Comparison of ENCODE assay signal across 8 cellular contexts in genomic region chr1:17075470-17076255, GRCh38. TPM values are rescaled to one million over a fixed set of nuclear protein-coding genes. Genes with fewer than 3 reads are reported as not detected.
DNase-seq lines count a peak whose midpoint lies in the region; ATAC-seq, FAIRE-seq and TF ChIP-seq lines count a peak whose summit lies in the region.

No MANE protein-coding gene starts in this region.

- no peak for TF ChIP-seq EP300 in stomach (IDR thresholded peaks at IDR 0.05)

- no peak overlapping the region for H3K27ac ChIP-seq in stomach

- H3K4me3 ChIP-seq in AG10803 (ENCODE audit: low read length) (no peak overlapping the region), stomach (no peak overlapping the region)

- peak; percentile 61; the same call in 2 of the 3 replicates for ATAC-seq in SK-N-SH treated with all-trans-retinoic acid at 6 μM for 48 hours
- ATAC-seq in GM18867 (IDR thresholded peaks at IDR 0.05; ENCODE audit: unreplicated experiment): no peak
- ATAC-seq in HG02840 (IDR thresholded peaks at IDR 0.05; ENCODE audit: low FRiP score, unreplicated experiment): no peak
- ATAC-seq in GM19351 (IDR thresholded peaks at IDR 0.05; ENCODE audit: unreplicated experiment): no peak

- intact Hi-C loops in stomach (cut with DNase I; ENCODE audit: low total_unique reads): no loop called here

- no peaks in the 10 kb centered on the region for H3K27me3 ChIP-seq in stomach

- DNase-seq in AG10803 (ENCODE audit: low read depth) (no peak), GM18507 (ENCODE audit: extremely low spot score, insufficient read length, low read depth) (peak; percentile 52), hepatic stellate cell (ENCODE audit: low spot score) (peak; percentile 32), stomach (no peak)

- H3K36me3 ChIP-seq in stomach: no peaks in the 10 kb centered on the region

- TF ChIP-seq CTCF in AG10803 (conservative IDR thresholded peaks at IDR 0.05; ENCODE audit: low read length) (peak; percentile 43), stomach (IDR thresholded peaks at IDR 0.05) (no peak)

- TF ChIP-seq POLR2A in stomach (IDR thresholded peaks at IDR 0.05): no peak

- WGBS in stomach, 5 donors: 69 to 82% (median 79%) methylated on average over 16 to 17 of the region's 17 CpGs

- FAIRE-seq in GM18507 (lab: Jason Lieb, UNC): peak; percentile 87

- H3K9me3 ChIP-seq in stomach: no peaks in the 10 kb centered on the region

- H3K4me1 ChIP-seq in stomach: no peaks in the 10 kb centered on the region

TF ChIP-seq in SK-N-SH treated with all-trans-retinoic acid at 6 μM for 48 hours, 23 proteins besides CTCF, POLR2A, EP300 and RAD21:
- TF ChIP-seq ZNF8 (CRISPR knock-in tag; IDR thresholded peaks at IDR 0.05) (no peak), ZFP30 (CRISPR knock-in tag; IDR thresholded peaks at IDR 0.05) (no peak), RARB (CRISPR knock-in tag; IDR thresholded peaks at IDR 0.05) (no peak), CREB5 (CRISPR knock-in tag; IDR thresholded peaks at IDR 0.05; ENCODE audit: low read depth) (no peak), PATZ1 (CRISPR knock-in tag; IDR thresholded peaks at IDR 0.05; ENCODE audit: borderline replicate concordance) (no peak), OSR1 (CRISPR knock-in tag; IDR thresholded peaks at IDR 0.05) (no peak), TOX (CRISPR knock-in tag; IDR thresholded peaks at IDR 0.05; ENCODE audit: borderline replicate concordance) (no peak), PPARA (CRISPR knock-in tag; IDR thresholded peaks at IDR 0.05; ENCODE audit: borderline replicate concordance) (no peak), ZC3H10 (CRISPR knock-in tag; IDR thresholded peaks at IDR 0.05) (no peak), ZFP3 (CRISPR knock-in tag; IDR thresholded peaks at IDR 0.05) (no peak), CSDC2 (CRISPR knock-in tag; IDR thresholded peaks at IDR 0.05) (no peak), SNAI2 (CRISPR knock-in tag; IDR thresholded peaks at IDR 0.05) (no peak), GLIS3 (CRISPR knock-in tag; IDR thresholded peaks at IDR 0.05) (no peak)
- TF ChIP-seq, protein P1, sequence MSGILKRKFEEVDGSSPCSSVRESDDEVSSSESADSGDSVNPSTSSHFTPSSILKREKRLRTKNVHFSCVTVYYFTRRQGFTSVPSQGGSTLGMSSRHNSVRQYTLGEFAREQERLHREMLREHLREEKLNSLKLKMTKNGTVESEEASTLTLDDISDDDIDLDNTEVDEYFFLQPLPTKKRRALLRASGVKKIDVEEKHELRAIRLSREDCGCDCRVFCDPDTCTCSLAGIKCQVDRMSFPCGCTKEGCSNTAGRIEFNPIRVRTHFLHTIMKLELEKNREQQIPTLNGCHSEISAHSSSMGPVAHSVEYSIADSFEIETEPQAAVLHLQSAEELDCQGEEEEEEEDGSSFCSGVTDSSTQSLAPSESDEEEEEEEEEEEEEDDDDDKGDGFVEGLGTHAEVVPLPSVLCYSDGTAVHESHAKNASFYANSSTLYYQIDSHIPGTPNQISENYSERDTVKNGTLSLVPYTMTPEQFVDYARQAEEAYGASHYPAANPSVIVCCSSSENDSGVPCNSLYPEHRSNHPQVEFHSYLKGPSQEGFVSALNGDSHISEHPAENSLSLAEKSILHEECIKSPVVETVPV (CRISPR knock-in tag; IDR thresholded peaks at IDR 0.05): no peak
- TF ChIP-seq, protein P2, sequence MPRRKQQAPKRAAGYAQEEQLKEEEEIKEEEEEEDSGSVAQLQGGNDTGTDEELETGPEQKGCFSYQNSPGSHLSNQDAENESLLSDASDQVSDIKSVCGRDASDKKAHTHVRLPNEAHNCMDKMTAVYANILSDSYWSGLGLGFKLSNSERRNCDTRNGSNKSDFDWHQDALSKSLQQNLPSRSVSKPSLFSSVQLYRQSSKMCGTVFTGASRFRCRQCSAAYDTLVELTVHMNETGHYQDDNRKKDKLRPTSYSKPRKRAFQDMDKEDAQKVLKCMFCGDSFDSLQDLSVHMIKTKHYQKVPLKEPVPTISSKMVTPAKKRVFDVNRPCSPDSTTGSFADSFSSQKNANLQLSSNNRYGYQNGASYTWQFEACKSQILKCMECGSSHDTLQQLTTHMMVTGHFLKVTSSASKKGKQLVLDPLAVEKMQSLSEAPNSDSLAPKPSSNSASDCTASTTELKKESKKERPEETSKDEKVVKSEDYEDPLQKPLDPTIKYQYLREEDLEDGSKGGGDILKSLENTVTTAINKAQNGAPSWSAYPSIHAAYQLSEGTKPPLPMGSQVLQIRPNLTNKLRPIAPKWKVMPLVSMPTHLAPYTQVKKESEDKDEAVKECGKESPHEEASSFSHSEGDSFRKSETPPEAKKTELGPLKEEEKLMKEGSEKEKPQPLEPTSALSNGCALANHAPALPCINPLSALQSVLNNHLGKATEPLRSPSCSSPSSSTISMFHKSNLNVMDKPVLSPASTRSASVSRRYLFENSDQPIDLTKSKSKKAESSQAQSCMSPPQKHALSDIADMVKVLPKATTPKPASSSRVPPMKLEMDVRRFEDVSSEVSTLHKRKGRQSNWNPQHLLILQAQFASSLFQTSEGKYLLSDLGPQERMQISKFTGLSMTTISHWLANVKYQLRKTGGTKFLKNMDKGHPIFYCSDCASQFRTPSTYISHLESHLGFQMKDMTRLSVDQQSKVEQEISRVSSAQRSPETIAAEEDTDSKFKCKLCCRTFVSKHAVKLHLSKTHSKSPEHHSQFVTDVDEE (CRISPR knock-in tag; IDR thresholded peaks at IDR 0.05): no peak
TF ChIP-seq in SK-N-SH treated with all-trans-retinoic acid at 6 μM for 48 hours: peak in this region for 0.

RNA-seq across cellular contexts. Expression of gene SDHB, which starts 21.8 kb away (rescaled TPM):
- total RNA-seq in stomach: 100 to 1,000 TPM in 3 of 5 donors, 10 to 100 TPM in 2; 42.6 to 246 (median 117) TPM
- polyA plus RNA-seq in stomach: 100 to 1,000 TPM in 2 of 3 donors, 10 to 100 TPM in 1; 91.6 to 151 (median 125) TPM

RNA-seq across cellular contexts. Expression of gene PADI2, which starts 43.6 kb away (rescaled TPM):
- total RNA-seq in stomach: 10 to 100 TPM in 1 of 5 donors, 1 to 10 TPM in 3, not detected in 1; 1.3 to 86.0 (median 3.9) TPM
- polyA plus RNA-seq in stomach: under 1 TPM; 0.31 to 0.50 (median 0.33) TPM

Comparison
In these comparisons a context has a peak if more than half of its experiments do, and no peak if none do; other contexts are left out.
1. DNase-seq: peak in GM18507 (single experiment) and hepatic stellate cell (single experiment); none in AG10803 (single experiment) and stomach (single experiment).